In genomic region chr12:87981495-87981894, GRCh38 we compare ENCODE assay signal across 24 cellular contexts. TPM values are rescaled to one million over a fixed set of nuclear protein-coding genes. Genes with fewer than 3 reads are reported as not detected.
"Had no signal": no experiment of that assay in that cellular context is flagged by ENCODE, and none has a peak within 500 bp of the region (broad histone marks: within the 10 kb centered on the region; RNA-seq: fewer than 3 reads in every experiment).

No MANE protein-coding gene starts in this region.

- H3K27ac ChIP-seq: gastroesophageal sphincter, heart left ventricle, neural progenitor cell, pancreas, tibial artery had no signal

- H3K4me3 Mint-ChIP-seq: activated CD4-positive, alpha-beta T cell treated with anti-CD3 and anti-CD28 coated beads, Interleukin-2, amount 10 ng/mL, durations not matched to agents 7 days and 5 days; activated CD8-positive, alpha-beta T cell treated with anti-CD3 and anti-CD28 coated beads, Interleukin-2, amount 10 ng/mL, durations not matched to agents 7 days and 5 days; activated naive CD4-positive, alpha-beta T cell treated with anti-CD3 and anti-CD28 coated beads for 36 hours; activated T-cell treated with anti-CD3 and anti-CD28 coated beads, Interleukin-2, amount 50 U/mL, for 24 hours; dendritic cell treated with granulocyte-macrophage colony-stimulating factor and Interleukin-4, amounts not matched to agents 40 ng/mL and 50 ng/mL, for 4 days; memory B cell; naive B cell; neural progenitor cell; T-helper 1 cell treated with Interleukin-12 subunit alpha and Interleukin-12 subunit beta and Interleukin-4 antibody, amounts not matched to agents 30 μg/mL and 1 μg/mL, for 36 hours had no signal

- ATAC-seq: activated CD8-positive, alpha-beta T cell treated with anti-CD3 and anti-CD28 coated beads, Interleukin-2, amount 10 ng/mL, durations not matched to agents 7 days and 5 days; gastroesophageal sphincter; mucosa of descending colon; pancreas; sciatic nerve had no signal

- H3K4me3 ChIP-seq: gastroesophageal sphincter, heart left ventricle, mucosa of descending colon, neural progenitor cell, pancreas, tibial artery had no signal

- H3K27me3 Mint-ChIP-seq: activated CD4-positive, alpha-beta T cell treated with anti-CD3 and anti-CD28 coated beads, Interleukin-2, amount 10 ng/mL, durations not matched to agents 7 days and 5 days; dendritic cell treated with granulocyte-macrophage colony-stimulating factor and Interleukin-4, amounts not matched to agents 40 ng/mL and 50 ng/mL, for 4 days had no signal

- H3K36me3 ChIP-seq: gastroesophageal sphincter, heart left ventricle, neural progenitor cell, pancreas, tibial artery had no signal

- H3K9ac ChIP-seq: neural progenitor cell had no signal

- DNase-seq: activated CD4-positive, alpha-beta T cell treated with anti-CD3 and anti-CD28 coated beads, Interleukin-2, amount 10 ng/mL, durations not matched to agents 7 days and 5 days; activated CD8-positive, alpha-beta T cell treated with anti-CD3 and anti-CD28 coated beads, Interleukin-2, amount 10 ng/mL, durations not matched to agents 7 days and 5 days; activated naive CD4-positive, alpha-beta T cell treated with anti-CD3 and anti-CD28 coated beads for 36 hours; activated T-cell treated with anti-CD3 and anti-CD28 coated beads, Interleukin-2, amount 50 U/mL, for 24 hours; aorta; cerebellar nuclear complex; heart left ventricle; mucosa of descending colon; naive B cell; pancreas; stimulated activated CD4-positive, alpha-beta T cell treated with anti-CD3 and anti-CD28 coated beads, Interleukin-12 subunit alpha, Interleukin-12 subunit beta, amount 100 ng/mL, for 4 hours; stimulated activated CD4-positive, alpha-beta T cell treated with anti-CD3 and anti-CD28 coated beads, Interleukin-1b, Interleukin-23, amount 100 ng/mL, for 48 hours; stimulated activated naive CD4-positive, alpha-beta T cell treated with Interleukin-2 at 50 U/mL for 16 hours; substantia nigra; tibial artery had no signal

- H3K4me1 ChIP-seq: gastroesophageal sphincter, heart left ventricle, neural progenitor cell, pancreas, tibial artery had no signal

- H3K36me3 Mint-ChIP-seq: memory B cell, naive B cell, neural progenitor cell had no signal

- H3K27ac Mint-ChIP-seq: activated CD4-positive, alpha-beta T cell treated with anti-CD3 and anti-CD28 coated beads, Interleukin-2, amount 10 ng/mL, durations not matched to agents 7 days and 5 days; activated CD8-positive, alpha-beta T cell treated with anti-CD3 and anti-CD28 coated beads, Interleukin-2, amount 10 ng/mL, durations not matched to agents 7 days and 5 days; activated naive CD4-positive, alpha-beta T cell treated with anti-CD3 and anti-CD28 coated beads for 36 hours; activated T-cell treated with anti-CD3 and anti-CD28 coated beads, Interleukin-2, amount 50 U/mL, for 24 hours; dendritic cell treated with granulocyte-macrophage colony-stimulating factor and Interleukin-4, amounts not matched to agents 40 ng/mL and 50 ng/mL, for 4 days; memory B cell; naive B cell; neural progenitor cell; T-helper 1 cell treated with Interleukin-12 subunit alpha and Interleukin-12 subunit beta and Interleukin-4 antibody, amounts not matched to agents 30 μg/mL and 1 μg/mL, for 36 hours had no signal

- H3K9me3 ChIP-seq: gastroesophageal sphincter, heart left ventricle, mucosa of descending colon, pancreas, tibial artery had no signal

- H3K27me3 ChIP-seq: neural progenitor cell, pancreas, tibial artery had no signal

- H3K4me1 Mint-ChIP-seq: activated CD4-positive, alpha-beta T cell treated with anti-CD3 and anti-CD28 coated beads, Interleukin-2, amount 10 ng/mL, durations not matched to agents 7 days and 5 days; memory B cell; naive B cell; neural progenitor cell had no signal

- H3K9me3 Mint-ChIP-seq: activated CD4-positive, alpha-beta T cell treated with anti-CD3 and anti-CD28 coated beads, Interleukin-2, amount 10 ng/mL, durations not matched to agents 7 days and 5 days; activated naive CD4-positive, alpha-beta T cell treated with anti-CD3 and anti-CD28 coated beads for 36 hours; activated T-cell treated with anti-CD3 and anti-CD28 coated beads, Interleukin-2, amount 50 U/mL, for 24 hours; memory B cell; neural progenitor cell; T-helper 1 cell treated with Interleukin-12 subunit alpha and Interleukin-12 subunit beta and Interleukin-4 antibody, amounts not matched to agents 30 μg/mL and 1 μg/mL, for 36 hours had no signal

RNA-seq across cellular contexts. Expression of gene C12orf50, which starts 47.7 kb away (rescaled TPM):
- total RNA-seq: activated CD4-positive, alpha-beta T cell treated with anti-CD3 and anti-CD28 coated beads, Interleukin-2, amount 10 ng/mL, durations not matched to agents 7 days and 5 days; bronchial epithelial cell; gastroesophageal sphincter; kidney epithelial cell had no signal
- polyA plus RNA-seq: aorta, liver, pancreas had no signal
